In genomic region chr7:47255007-47255406, GRCh38 we compare ENCODE assay signal across 11 cellular contexts.
A peak's percentile ranks its signal among the peaks of the same experiment; 100 is the strongest.
DNase-seq lines count a peak whose midpoint lies in the region; ATAC-seq and TF ChIP-seq lines count a peak whose summit lies in the region.
"Had no signal": no experiment of that assay in that cellular context is flagged by ENCODE, and none has a peak within 500 bp of the region (broad histone marks: within the 10 kb centered on the region; RNA-seq: fewer than 3 reads in every experiment).

No MANE protein-coding gene starts in this region.

- CTCF ChIA-PET in HCT116 (lab: Charles Lee): interaction anchor here (1.5 kb wide), 1 partner anchor 11 kb away, joined by 4 read pairs; no protein-coding TSS in a partner anchor
- CTCF ChIA-PET in WTC11 (lab: Charles Lee): interaction anchor here (0.5 to 3.8 kb wide), 2 partner anchors 11 to 489 kb away, joined by 4 to 24 read pairs; no protein-coding TSS in a partner anchor

- H2AFZ ChIP-seq in HCT116 (ENCODE audit: low read depth, low read length, poor library complexity, severe bottlenecking): peak overlapping the region; percentile 62
- no peak overlapping the region for H2AFZ ChIP-seq in mesenchymal stem cell (ENCODE audit: low read depth, low read length)

- no peaks in the 10 kb centered on the region for H3K36me3 ChIP-seq in HCT116 (ENCODE audit: control insufficient read depth in 1 of 2, insufficient read depth in 2 of 2, low read length in 2 of 2)
- no peaks in the 10 kb centered on the region for H3K36me3 ChIP-seq in mesenchymal stem cell (ENCODE audit: control insufficient read depth in 1 of 2, insufficient read depth in 2 of 2, low read depth in 1 of 2, low read length in 2 of 2)
- H3K36me3 ChIP-seq: colonic mucosa, heart left ventricle had no signal

- no peak for TF ChIP-seq CTCF in HCT116 (IDR thresholded peaks at IDR 0.05 in 2 of 3, conservative IDR thresholded peaks at IDR 0.05 in 1 of 3; ENCODE audit: borderline replicate concordance in 1 of 3, insufficient read depth in 1 of 3, low read depth in 2 of 3, low read length in 2 of 3)
- no peak for TF ChIP-seq CTCF in WTC11 (IDR thresholded peaks at IDR 0.05)

- no peak overlapping the region for H2BK120ac ChIP-seq in mesenchymal stem cell (ENCODE audit: low read depth, low read length)

- peaks cover 8% of the 10 kb centered on the region for H3K4me1 Mint-ChIP-seq in WTC11
- peaks cover 28% of the 10 kb centered on the region for H3K4me1 Mint-ChIP-seq in stimulated activated memory B cell treated with anti-CD40 and anti-IgM and Interleukin-4, amounts not matched to agents 10 μg/mL and 1 μg/mL and 100 μg/mL, for 72 hours
- no peaks in the 10 kb centered on the region for H3K4me1 Mint-ChIP-seq in effector memory CD8-positive, alpha-beta T cell (ENCODE audit: low read depth in 2 of 2)

- H3K27me3 Mint-ChIP-seq in WTC11 (ENCODE audit: low read depth): peaks cover 29% of the 10 kb centered on the region
- H3K27me3 Mint-ChIP-seq in stimulated activated memory B cell treated with anti-CD40 and anti-IgM and Interleukin-4, amounts not matched to agents 10 μg/mL and 1 μg/mL and 100 μg/mL, for 72 hours: peaks cover 8% of the 10 kb centered on the region
- H3K27me3 Mint-ChIP-seq in effector memory CD8-positive, alpha-beta T cell: peaks cover 0 to 26% of the 10 kb centered on the region in 2 donors

- no peak overlapping the region for H3K4me3 ChIP-seq in HCT116 (replicated peaks in 1 of 2; ENCODE audit: low read depth in 1 of 2, low read length in 2 of 2)
- H3K4me3 ChIP-seq in mesenchymal stem cell (ENCODE audit: insufficient read depth in 1 of 2, low read depth in 1 of 2, low read length in 2 of 2): no peak overlapping the region

- no peak overlapping the region for H2AK5ac ChIP-seq in mesenchymal stem cell (ENCODE audit: low read length, severe bottlenecking)

- BruUV-seq in HCT116 (replicated peaks; lab: Mats Ljungman, UMichigan): no TSS peak

- H3K4me1 ChIP-seq in HCT116 (ENCODE audit: control insufficient read depth in 1 of 2, insufficient read depth in 2 of 2, low read length in 2 of 2) (peaks cover 8 to 18% of the 10 kb centered on the region in 2 experiments), mesenchymal stem cell (ENCODE audit: control insufficient read depth, insufficient read depth, low read depth, low read length) (peaks cover 17% of the 10 kb centered on the region)
- H3K4me1 ChIP-seq: colonic mucosa had no signal

- POLR2A ChIA-PET in HCT116 (lab: Charles Lee): no interaction called here
- POLR2A ChIA-PET in WTC11 (lab: Charles Lee): no interaction called here

- no peak overlapping the region for H3K14ac ChIP-seq in mesenchymal stem cell (ENCODE audit: low read length in 2 of 2)

- ATAC-seq in HCT116 (no peak), WTC11 (no peak), GM18861 (IDR thresholded peaks at IDR 0.05; ENCODE audit: unreplicated experiment) (no peak)
- no peak for ATAC-seq in stimulated activated memory B cell treated with anti-CD40 and anti-IgM and Interleukin-4, amounts not matched to agents 10 μg/mL and 1 μg/mL and 100 μg/mL, for 72 hours
- ATAC-seq in effector memory CD8-positive, alpha-beta T cell (replicated peaks): no peak

- no peaks in the 10 kb centered on the region for H3K9me2 ChIP-seq in HCT116 (ENCODE audit: insufficient read depth)

- WGBS in mesenchymal stem cell: 92% methylated on average over 7 of the region's 7 CpGs

- H2BK12ac ChIP-seq in mesenchymal stem cell (ENCODE audit: low read length in 2 of 2): peak overlapping the region; percentile 18 to 30

- H3K4me2 ChIP-seq in HCT116 (ENCODE audit: low read length) (peak overlapping the region; percentile 96), mesenchymal stem cell (ENCODE audit: low read length, poor library complexity, severe bottlenecking) (no peak overlapping the region)

- H3K18ac ChIP-seq in mesenchymal stem cell (ENCODE audit: low read depth in 1 of 2, low read length in 2 of 2): peak overlapping the region in 1 of 2 experiments; percentile 58

- H3K27ac ChIP-seq in HCT116 (ENCODE audit: low read depth, low read length) (no peak overlapping the region), mesenchymal stem cell (ENCODE audit: low read length, poor library complexity, severe bottlenecking) (no peak overlapping the region)

- H3K79me1 ChIP-seq in mesenchymal stem cell (replicated peaks; ENCODE audit: low read length, poor library complexity, severe bottlenecking): no peaks in the 10 kb centered on the region

- no peaks in the 10 kb centered on the region for H3K27me3 ChIP-seq in HCT116 (ENCODE audit: insufficient read depth, low read length)
- H3K27me3 ChIP-seq in mesenchymal stem cell (ENCODE audit: control insufficient read depth in 1 of 2, insufficient read depth in 1 of 2, low read length in 2 of 2): peaks cover 0 to 22% of the 10 kb centered on the region in 2 experiments
- H3K27me3 ChIP-seq: colonic mucosa, heart left ventricle had no signal

- peak overlapping the region; percentile 9 to 41 for H3K4ac ChIP-seq in mesenchymal stem cell (ENCODE audit: low read depth in 1 of 2, low read length in 2 of 2)

- H3K27ac Mint-ChIP-seq in WTC11: no peak overlapping the region
- no peak overlapping the region for H3K27ac Mint-ChIP-seq in stimulated activated memory B cell treated with anti-CD40 and anti-IgM and Interleukin-4, amounts not matched to agents 10 μg/mL and 1 μg/mL and 100 μg/mL, for 72 hours
- no peak overlapping the region for H3K27ac Mint-ChIP-seq in effector memory CD8-positive, alpha-beta T cell
- H3K27ac Mint-ChIP-seq: activated CD4-positive, alpha-beta T cell treated with anti-CD3 and anti-CD28 coated beads, Interleukin-2, amount 10 ng/mL, durations not matched to agents 7 days and 5 days had no signal

- RAD21 ChIA-PET in HCT116 (lab: Charles Lee; ENCODE audit: low non-redundant PET in 1 of 2, low total read pairs in 2 of 2, uncharacterized antibody in 2 of 2, unreplicated experiment in 2 of 2): no interaction called here

- H3K4me3 Mint-ChIP-seq in WTC11: peak overlapping the region; percentile 59
- peak overlapping the region; percentile 78 for H3K4me3 Mint-ChIP-seq in stimulated activated memory B cell treated with anti-CD40 and anti-IgM and Interleukin-4, amounts not matched to agents 10 μg/mL and 1 μg/mL and 100 μg/mL, for 72 hours
- H3K4me3 Mint-ChIP-seq in effector memory CD8-positive, alpha-beta T cell: peak overlapping the region in 1 of 2 donors; percentile 36
- H3K4me3 Mint-ChIP-seq: activated CD4-positive, alpha-beta T cell treated with anti-CD3 and anti-CD28 coated beads, Interleukin-2, amount 10 ng/mL, durations not matched to agents 7 days and 5 days had no signal

- H3K9me3 ChIP-seq in HCT116 (ENCODE audit: control insufficient read depth in 1 of 2, insufficient read depth in 1 of 2, low read depth in 1 of 2, low read length in 2 of 2): no peaks in the 10 kb centered on the region
- no peaks in the 10 kb centered on the region for H3K9me3 ChIP-seq in mesenchymal stem cell (ENCODE audit: control insufficient read depth, low read length)
- H3K9me3 ChIP-seq: colonic mucosa had no signal

- TF ChIP-seq POLR2A in HCT116 (IDR thresholded peaks at IDR 0.05; ENCODE audit: borderline replicate concordance, extremely low read depth, insufficient read depth, insufficient read length): no peak

- no peaks in the 10 kb centered on the region for H3K79me2 ChIP-seq in HCT116 (ENCODE audit: insufficient read depth, low read length)

- H3K23ac ChIP-seq in mesenchymal stem cell (ENCODE audit: low read length in 2 of 2): no peak overlapping the region

- H4K8ac ChIP-seq in mesenchymal stem cell (ENCODE audit: low read length): peak overlapping the region; percentile 5

- DNase-seq in HCT116 (ENCODE audit: low read depth, low spot score) (no peak), WTC11 (ENCODE audit: low spot score) (no peak), mesenchymal stem cell (no peak), NCI-H82 (lab: John Stamatoyannopoulos, UW) (no peak)
- DNase-seq in effector memory CD8-positive, alpha-beta T cell: no peak

- peak overlapping the region; percentile 90 for H2BK15ac ChIP-seq in mesenchymal stem cell (ENCODE audit: low read depth, poor library complexity, severe bottlenecking)

- no peaks in the 10 kb centered on the region for H4K20me1 ChIP-seq in HCT116 (ENCODE audit: insufficient read depth)

- H4K91ac ChIP-seq in mesenchymal stem cell (ENCODE audit: low read length): peak overlapping the region; percentile 70

- peaks cover 6% of the 10 kb centered on the region; the same call in 1 of the 2 replicates for H3K36me3 Mint-ChIP-seq in WTC11
- peaks cover under 1% of the 10 kb centered on the region for H3K36me3 Mint-ChIP-seq in stimulated activated memory B cell treated with anti-CD40 and anti-IgM and Interleukin-4, amounts not matched to agents 10 μg/mL and 1 μg/mL and 100 μg/mL, for 72 hours
- no peaks in the 10 kb centered on the region for H3K36me3 Mint-ChIP-seq in effector memory CD8-positive, alpha-beta T cell (ENCODE audit: insufficient read depth)

- H3K9me3 Mint-ChIP-seq in WTC11: peaks cover 9% of the 10 kb centered on the region
- peaks cover 7% of the 10 kb centered on the region for H3K9me3 Mint-ChIP-seq in stimulated activated memory B cell treated with anti-CD40 and anti-IgM and Interleukin-4, amounts not matched to agents 10 μg/mL and 1 μg/mL and 100 μg/mL, for 72 hours
- H3K9me3 Mint-ChIP-seq in effector memory CD8-positive, alpha-beta T cell: no peaks in the 10 kb centered on the region
- H3K9me3 Mint-ChIP-seq: activated CD4-positive, alpha-beta T cell treated with anti-CD3 and anti-CD28 coated beads, Interleukin-2, amount 10 ng/mL, durations not matched to agents 7 days and 5 days; activated T-cell treated with anti-CD3 and anti-CD28 coated beads, Interleukin-2, amount 50 U/mL, for 4 hours had no signal

- intact Hi-C loops in HCT116 (cut with micrococcal nuclease): loop anchor here (2.0 kb wide), 1 partner anchor 1332 kb away; no protein-coding TSS in a partner anchor

- H3K9ac ChIP-seq in HCT116 (ENCODE audit: low read length) (no peak overlapping the region), mesenchymal stem cell (ENCODE audit: low read length) (peak overlapping the region; percentile 86)

- H2BK5ac ChIP-seq in mesenchymal stem cell (ENCODE audit: low read depth, low read length, poor library complexity, severe bottlenecking): no peak overlapping the region

- TF ChIP-seq RAD21 in HCT116 (IDR thresholded peaks at IDR 0.05; ENCODE audit: low read depth): no peak

TF ChIP-seq in HCT116, 20 proteins besides CTCF, POLR2A, EP300 and RAD21:
- no peak for TF ChIP-seq SRF (IDR thresholded peaks at IDR 0.05; ENCODE audit: low read depth)
- no peak for TF ChIP-seq EGR1 (IDR thresholded peaks at IDR 0.05; ENCODE audit: low read depth)
- TF ChIP-seq CEBPB (IDR thresholded peaks at IDR 0.05; ENCODE audit: low read depth): no peak
- TF ChIP-seq EZH2 (IDR thresholded peaks at IDR 0.05): no peak
- no peak for TF ChIP-seq ZNF274 (IDR thresholded peaks at IDR 0.05; ENCODE audit: low read depth, low read length)

TF ChIP-seq in WTC11, 78 proteins besides CTCF, POLR2A, EP300 and RAD21 (continues in another document):
- no peak for TF ChIP-seq GRHL2 (CRISPR knock-in tag; IDR thresholded peaks at IDR 0.05; ENCODE audit: insufficient replicate concordance, severe bottlenecking)
